ENCODE assay signal across 8 cellular contexts in genomic region chr19:2475702-2476450, GRCh38. TPM values are rescaled to one million over a fixed set of nuclear protein-coding genes. Genes with fewer than 3 reads are reported as not detected.
DNase-seq lines count a peak whose midpoint lies in the region; ATAC-seq and TF ChIP-seq lines count a peak whose summit lies in the region.

GADD45B (plus strand) TSS chr19:2476127; CDS start chr19:2476359, 232 bp downstream.

- CTCF ChIA-PET in AG04450 (lab: Charles Lee): interaction anchor here (2.2 to 3.9 kb wide), 4 partner anchors 103 to 161 kb away, joined by 10 to 27 read pairs (median 16); no protein-coding TSS in a partner anchor

- ATAC-seq in GM18873 (IDR thresholded peaks at IDR 0.05; ENCODE audit: low FRiP score, unreplicated experiment) (peak; percentile 61), HG03196 (IDR thresholded peaks at IDR 0.05; ENCODE audit: unreplicated experiment) (peak; percentile 50)

- POLR2A ChIA-PET in AG04450 (lab: Yijun Ruan, JAX): interaction anchor here (0.5 to 4.2 kb wide), 73 partner anchors 8 to 1203 kb away, joined by 3 to 266 read pairs (median 6); partner anchors contain the start of genes LMNB2, SF3A2, THOP1 and TIMM13

- H3K4me3 ChIP-seq in AG04450 (ENCODE audit: low read depth, low read length) (peak within 1 kb of the TSS; percentile 94), spleen (peak within 1 kb of the TSS; percentile 68 to 99 (median 98))

- no peak for TF ChIP-seq CTCF in AG04450 (IDR thresholded peaks at IDR 0.05; ENCODE audit: low read depth, low read length)
- TF ChIP-seq CTCF in spleen (IDR thresholded peaks at IDR 0.05 in 8 of 11, conservative IDR thresholded peaks at IDR 0.05 in 3 of 11): peak in 3 of 11 experiments; percentile 12 to 40 (median 24)

- peaks cover 13 to 64% (median 48%) of the 10 kb centered on the region in 6 donors for H3K4me1 ChIP-seq in spleen

- WGBS in spleen, 5 donors: 1 to 2% (median 1%) methylated on average over 53 to 70 of the region's 70 CpGs

- H3K27ac ChIP-seq in AG04450 (ENCODE audit: low read depth, low read length) (peak within 1 kb of the TSS; percentile 77), caudate nucleus (ENCODE audit: low read depth, low read length) (peak within 1 kb of the TSS; percentile 84), spleen (peak within 1 kb of the TSS; percentile 55 to 95 (median 92))

- DNase-seq in AG04450 (ENCODE audit: low read depth, low spot score) (peak; percentile 97), NCI-H345 (lab: John Stamatoyannopoulos, UW) (peak; percentile 96), caudate nucleus (lab: John Stamatoyannopoulos, UW) (peak; percentile 78 to 99 (median 95)), iris pigment epithelial cell (ENCODE audit: low read depth) (peak; percentile 98), spleen (peak; percentile 98)
- DNase-seq in activated CD4-positive, CD25-positive, alpha-beta regulatory T cell (lab: John Stamatoyannopoulos, UW): peak; percentile 93 to 96 (median 95)

- peaks cover 4% of the 10 kb centered on the region; the same call in 1 of the 2 replicates for H3K9me3 ChIP-seq in AG04450 (ENCODE audit: control insufficient read depth, insufficient read depth, low read length)
- no peaks in the 10 kb centered on the region for H3K9me3 ChIP-seq in spleen

- peaks cover 0 to 17% (median 9%) of the 10 kb centered on the region in 6 donors for H3K36me3 ChIP-seq in spleen

- H3K27me3 ChIP-seq in AG04450 (ENCODE audit: control insufficient read depth, insufficient read depth, low read length) (no peaks in the 10 kb centered on the region), spleen (replicated peaks in 1 of 7) (no peaks in the 10 kb centered on the region)

- intact Hi-C loops in spleen (cut with DNase I; ENCODE audit: low total_unique reads): loop anchor here (2.0 kb wide), 1 partner anchor 137 kb away; no protein-coding TSS in a partner anchor

- peak; percentile 99 to 100 (median 100) for TF ChIP-seq POLR2A in spleen (IDR thresholded peaks at IDR 0.05)

RNA-seq across cellular contexts. Expression of gene GADD45B, which starts in this region (rescaled TPM):
- polyA plus RNA-seq in AG04450 (2011; rRNA removed) (18.5 and 24.8 TPM in 2 replicates), spleen (10 to 100 TPM; 40.6 to 76.9 (median 43.3) TPM)
- 18.6 and 29.1 TPM in 2 replicates for polyA minus RNA-seq in AG04450 (2011; rRNA and poly(A)+ RNA removed)
- total RNA-seq in spleen: 100 to 1,000 TPM in 1 of 7 donors, 10 to 100 TPM in 6; 57.4 to 114 (median 77.4) TPM

Comparison
In these comparisons a context has a peak if more than half of its experiments do, and no peak if none do; other contexts are left out.
1. Peak in every context shown above with its lines: DNase-seq, ATAC-seq, H3K4me3 ChIP-seq and H3K27ac ChIP-seq.